ENCODE assay signal across 1 cellular context in the genomic region with DNA sequence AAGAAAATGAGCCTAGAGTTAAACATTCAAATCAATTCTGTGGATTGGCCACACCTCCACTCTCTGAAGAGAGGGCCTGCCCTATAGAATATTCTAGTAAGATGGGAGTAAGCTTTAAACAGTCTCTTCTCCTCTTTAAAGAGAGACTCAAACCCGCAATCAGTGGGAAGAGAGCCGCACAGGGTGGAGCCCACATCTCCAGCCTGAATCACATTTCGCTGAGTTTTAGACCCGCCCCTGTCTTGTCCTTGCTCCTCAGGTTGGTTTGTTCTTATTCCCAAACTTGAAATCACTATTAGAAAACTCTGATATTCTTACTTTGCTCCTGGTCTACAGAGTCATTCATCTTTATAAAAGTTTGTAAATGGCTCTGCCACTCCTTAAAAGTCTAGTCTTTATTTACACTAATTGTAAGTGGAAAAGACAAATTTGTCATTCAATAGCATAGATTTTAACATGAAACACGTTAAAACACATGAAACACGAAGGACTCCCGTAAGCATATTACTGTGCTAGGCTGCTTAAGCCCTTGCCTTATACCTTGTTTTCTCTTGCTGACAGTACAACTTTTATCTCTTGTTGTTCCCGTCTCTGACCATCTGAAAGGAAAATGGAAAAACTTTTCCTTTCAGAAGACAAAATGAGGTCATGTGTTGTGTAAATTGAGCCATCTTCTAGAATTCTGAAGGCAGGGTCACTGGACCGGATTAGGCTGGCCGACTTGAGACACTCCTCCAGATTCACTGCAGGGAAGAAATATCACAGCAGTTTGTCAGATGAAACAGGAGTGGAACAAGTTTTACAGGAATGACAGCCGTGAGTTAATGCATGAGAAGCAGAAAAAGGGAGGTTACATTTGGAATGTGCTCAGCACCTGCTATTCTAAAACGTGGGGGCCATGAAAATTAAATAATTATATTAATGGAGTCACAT.
TF ChIP-seq lines count a peak whose summit lies in the region.

No MANE protein-coding gene starts in this region.

TF ChIP-seq in HEK293, 187 proteins besides CTCF, POLR2A, EP300 and RAD21 (continued from another document):
- TF ChIP-seq, protein P1, sequence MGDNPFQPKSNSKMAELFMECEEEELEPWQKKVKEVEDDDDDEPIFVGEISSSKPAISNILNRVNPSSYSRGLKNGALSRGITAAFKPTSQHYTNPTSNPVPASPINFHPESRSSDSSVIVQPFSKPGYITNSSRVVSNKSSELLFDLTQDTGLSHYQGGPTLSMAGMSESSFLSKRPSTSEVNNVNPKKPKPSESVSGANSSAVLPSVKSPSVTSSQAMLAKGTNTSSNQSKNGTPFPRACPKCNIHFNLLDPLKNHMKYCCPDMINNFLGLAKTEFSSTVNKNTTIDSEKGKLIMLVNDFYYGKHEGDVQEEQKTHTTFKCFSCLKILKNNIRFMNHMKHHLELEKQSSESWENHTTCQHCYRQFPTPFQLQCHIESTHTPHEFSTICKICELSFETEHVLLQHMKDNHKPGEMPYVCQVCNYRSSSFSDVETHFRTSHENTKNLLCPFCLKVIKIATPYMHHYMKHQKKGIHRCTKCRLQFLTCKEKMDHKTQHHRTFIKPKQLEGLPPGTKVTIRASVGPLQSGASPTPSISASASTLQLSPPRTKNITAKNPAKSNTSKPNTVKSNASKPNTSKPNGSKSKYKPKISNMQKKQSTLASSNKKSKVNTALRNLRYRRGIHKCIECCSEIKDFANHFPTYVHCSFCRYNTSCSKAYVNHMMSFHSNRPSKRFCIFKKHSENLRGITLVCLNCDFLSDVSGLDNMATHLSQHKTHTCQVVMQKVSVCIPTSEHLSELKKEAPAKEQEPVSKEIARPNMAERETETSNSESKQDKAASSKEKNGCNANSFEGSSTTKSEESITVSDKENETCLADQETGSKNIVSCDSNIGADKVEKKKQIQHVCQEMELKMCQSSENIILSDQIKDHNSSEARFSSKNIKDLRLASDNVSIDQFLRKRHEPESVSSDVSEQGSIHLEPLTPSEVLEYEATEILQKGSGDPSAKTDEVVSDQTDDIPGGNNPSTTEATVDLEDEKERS (tag by site-specific recombination; IDR thresholded peaks at IDR 0.05), result no peak
- TF ChIP-seq, protein P2, sequence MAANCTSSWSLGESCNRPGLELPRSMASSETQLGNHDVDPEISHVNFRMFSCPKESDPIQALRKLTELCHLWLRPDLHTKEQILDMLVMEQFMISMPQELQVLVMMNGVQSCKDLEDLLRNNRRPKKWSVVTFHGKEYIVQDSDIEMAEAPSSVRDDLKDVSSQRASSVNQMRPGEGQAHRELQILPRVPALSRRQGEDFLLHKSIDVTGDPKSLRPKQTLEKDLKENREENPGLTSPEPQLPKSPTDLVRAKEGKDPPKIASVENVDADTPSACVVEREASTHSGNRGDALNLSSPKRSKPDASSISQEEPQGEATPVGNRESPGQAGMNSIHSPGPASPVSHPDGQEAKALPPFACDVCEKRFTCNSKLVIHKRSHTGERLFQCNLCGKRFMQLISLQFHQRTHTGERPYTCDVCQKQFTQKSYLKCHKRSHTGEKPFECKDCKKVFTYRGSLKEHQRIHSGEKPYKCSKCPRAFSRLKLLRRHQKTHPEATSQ (tag by site-specific recombination; IDR thresholded peaks at IDR 0.05), result no peak
